21 cellular contexts compared by ENCODE assay signal in genomic region chr13:50550151-50550550, GRCh38.
DNase-seq lines count a peak whose midpoint lies in the region; ATAC-seq, FAIRE-seq and TF ChIP-seq lines count a peak whose summit lies in the region.
"Had no signal": no experiment of that assay in that cellular context is flagged by ENCODE, and none has a peak within 500 bp of the region (broad histone marks: within the 10 kb centered on the region; RNA-seq: fewer than 3 reads in every experiment).

No MANE protein-coding gene starts in this region.

- no peak overlapping the region for H2AK5ac ChIP-seq in IMR-90 (ENCODE audit: low read depth, low read length)

- H3K9me1 ChIP-seq in IMR-90 (ENCODE audit: insufficient read depth, low read length) (no peaks in the 10 kb centered on the region), K562 (ENCODE audit: control insufficient read depth, insufficient read depth, low read length) (no peaks in the 10 kb centered on the region)

- H3K27me3 ChIP-seq in HepG2 (ENCODE audit: control insufficient read depth in 1 of 2, insufficient read depth in 2 of 2, low read length in 2 of 2) (no peaks in the 10 kb centered on the region), right lobe of liver (no peaks in the 10 kb centered on the region), IMR-90 (ENCODE audit: control insufficient read depth, insufficient read depth, low read length) (no peaks in the 10 kb centered on the region; the same call in 1 of the 2 replicates), K562 (ENCODE audit: control insufficient read depth in 2 of 2, insufficient read depth in 2 of 2, low read length in 2 of 2) (no peaks in the 10 kb centered on the region)
- H3K27me3 ChIP-seq: BLaER1 treated with 17β-estradiol and CSF1 and Interleukin-3, amounts not matched to agents 10 nM and 100 nM had no signal

- intact Hi-C loops in HepG2 (cut with micrococcal nuclease; ENCODE audit: unreplicated experiment) (no loop called here), right lobe of liver (cut with DNase I) (no loop called here), IMR-90 (cut with micrococcal nuclease) (no loop called here), K562 (cut with micrococcal nuclease) (loop anchor here (10.0 kb wide), 1 partner anchor 365 kb away; no protein-coding TSS in a partner anchor)

- no peak overlapping the region for H2AFZ ChIP-seq in HepG2 (ENCODE audit: low read length)
- no peak overlapping the region for H2AFZ ChIP-seq in IMR-90 (replicated peaks; ENCODE audit: low read length, poor library complexity)
- H2AFZ ChIP-seq in K562 (ENCODE audit: low read depth, low read length), result no peak overlapping the region

- no peaks in the 10 kb centered on the region for H3K79me1 ChIP-seq in IMR-90 (ENCODE audit: low read depth in 1 of 2, low read length in 2 of 2)

- H2BK15ac ChIP-seq in IMR-90 (ENCODE audit: low read depth, low read length), result no peak overlapping the region

- POLR2A ChIA-PET in HepG2 (lab: Yijun Ruan, JAX) (no interaction called here), IMR-90 (lab: Charles Lee; ENCODE audit: unreplicated experiment) (no interaction called here), K562 (lab: Yijun Ruan, JAX) (interaction anchor here (0.7 kb wide), 1 partner anchor 62 kb away, joined by 4 read pairs; no protein-coding TSS in a partner anchor)

- DNase-seq in HepG2 (ENCODE audit: low spot score) (no peak), right lobe of liver (no peak), IMR-90 (no peak), K562 (ENCODE audit: extremely low read depth in 1 of 4, low spot score in 3 of 4) (no peak), mesenteric fat pad (ENCODE audit: low spot score) (no peak), superior temporal gyrus (ENCODE audit: extremely low spot score) (no peak)
- DNase-seq: 8988T; AML-193; Caco-2; Calu3; CD4-positive, alpha-beta T cell; CD8-positive, alpha-beta T cell; DMS79 treated with DMSO at 0.1 percent for 48 hours; GF-D8 had no signal

- H4K20me1 ChIP-seq in HepG2 (ENCODE audit: insufficient read depth, low read length) (no peaks in the 10 kb centered on the region), IMR-90 (ENCODE audit: insufficient read depth, low read length) (no peaks in the 10 kb centered on the region), K562 (replicated peaks; ENCODE audit: control insufficient read depth, insufficient read depth, low read length) (no peaks in the 10 kb centered on the region)
- H4K20me1 ChIP-seq: BLaER1 treated with 17β-estradiol and CSF1 and Interleukin-3, amounts not matched to agents 10 nM and 100 nM had no signal

- CTCF ChIA-PET in HepG2 (lab: Yijun Ruan, JAX; ENCODE audit: low intra/inter-chr PET ratio, low total read pairs) (no interaction called here), IMR-90 (lab: Yijun Ruan, JAX) (no interaction called here), K562 (lab: Yijun Ruan, JAX; ENCODE audit: low intra/inter-chr PET ratio) (no interaction called here)

- no peaks in the 10 kb centered on the region for H3K4me1 ChIP-seq in HepG2 (ENCODE audit: insufficient read depth, low read length)
- no peaks in the 10 kb centered on the region for H3K4me1 ChIP-seq in right lobe of liver
- H3K4me1 ChIP-seq in IMR-90 (ENCODE audit: control insufficient read depth, insufficient read depth, low read length), result no peaks in the 10 kb centered on the region
- H3K4me1 ChIP-seq in K562 (replicated peaks in 1 of 2; ENCODE audit: control insufficient read depth in 2 of 2, insufficient read depth in 2 of 2, low read length in 2 of 2), result no peaks in the 10 kb centered on the region
- H3K4me1 ChIP-seq: Caco-2 had no signal

- no peak overlapping the region for H4K5ac ChIP-seq in IMR-90 (ENCODE audit: low read depth, low read length)

- H3K14ac ChIP-seq in IMR-90 (replicated peaks; ENCODE audit: low read depth, low read length), result no peak overlapping the region

- H3K4me3 ChIP-seq in HepG2 (replicated peaks in 1 of 3; ENCODE audit: insufficient read depth in 1 of 3, low read depth in 2 of 3, low read length in 3 of 3) (no peak overlapping the region), right lobe of liver (no peak overlapping the region), IMR-90 (ENCODE audit: insufficient read depth, low read depth, low read length) (no peak overlapping the region), K562 (no peak overlapping the region)
- H3K4me3 ChIP-seq: BLaER1 treated with 17β-estradiol and CSF1 and Interleukin-3, amounts not matched to agents 10 nM and 100 nM had no signal

- H2AK9ac ChIP-seq in IMR-90 (replicated peaks; ENCODE audit: low read depth, low read length, poor library complexity), result no peak overlapping the region

- no peaks in the 10 kb centered on the region for H3K9me3 ChIP-seq in HepG2 (ENCODE audit: low read length)
- H3K9me3 ChIP-seq in right lobe of liver, result no peaks in the 10 kb centered on the region
- H3K9me3 ChIP-seq in IMR-90 (ENCODE audit: control insufficient read depth, insufficient read depth, low read length), result no peaks in the 10 kb centered on the region
- no peaks in the 10 kb centered on the region for H3K9me3 ChIP-seq in K562 (replicated peaks; ENCODE audit: control insufficient read depth, insufficient read depth, low read depth, low read length)
- H3K9me3 ChIP-seq: Caco-2 had no signal

- H3K9ac ChIP-seq in HepG2 (ENCODE audit: insufficient read depth, low read depth, low read length) (no peak overlapping the region), IMR-90 (ENCODE audit: low read depth, low read length) (no peak overlapping the region), K562 (ENCODE audit: insufficient read depth in 1 of 2, low read depth in 2 of 2, low read length in 2 of 2) (no peak overlapping the region)
- H3K9ac ChIP-seq: BLaER1 treated with 17β-estradiol and CSF1 and Interleukin-3, amounts not matched to agents 10 nM and 100 nM had no signal

- no peak for ATAC-seq in HepG2
- no peak for ATAC-seq in right lobe of liver
- no peak for ATAC-seq in IMR-90 (ENCODE audit: low read depth)
- ATAC-seq in K562, result no peak
- ATAC-seq: CD8-positive, alpha-beta T cell had no signal

- no peak overlapping the region for H2BK120ac ChIP-seq in IMR-90 (ENCODE audit: low read depth, low read length)

- no peaks in the 10 kb centered on the region for H3K36me3 ChIP-seq in HepG2 (replicated peaks in 1 of 2; ENCODE audit: control insufficient read depth in 1 of 2, insufficient read depth in 2 of 2, low read length in 2 of 2)
- no peaks in the 10 kb centered on the region for H3K36me3 ChIP-seq in right lobe of liver
- no peaks in the 10 kb centered on the region for H3K36me3 ChIP-seq in IMR-90 (ENCODE audit: control insufficient read depth, insufficient read depth, low read length)
- H3K36me3 ChIP-seq in K562 (ENCODE audit: control insufficient read depth, insufficient read depth, low read length), result no peaks in the 10 kb centered on the region

- H3K23ac ChIP-seq in IMR-90 (ENCODE audit: low read depth, low read length), result no peak overlapping the region

- no peak for TF ChIP-seq POLR2A in HepG2 (IDR thresholded peaks at IDR 0.05; ENCODE audit: insufficient read depth in 1 of 2, low read depth in 2 of 2, low read length in 2 of 2)
- TF ChIP-seq POLR2A in right lobe of liver (IDR thresholded peaks at IDR 0.05), result no peak
- no peak for TF ChIP-seq POLR2A in IMR-90 (IDR thresholded peaks at IDR 0.05; ENCODE audit: low read depth, low read length)
- TF ChIP-seq POLR2A in K562 (conservative IDR thresholded peaks at IDR 0.05), result no peak

- no peak overlapping the region for H4K8ac ChIP-seq in IMR-90 (ENCODE audit: low read depth in 2 of 2, low read length in 2 of 2)

- no peak overlapping the region for H3K56ac ChIP-seq in IMR-90 (ENCODE audit: extremely low read depth, insufficient read depth, low read length)

- TF ChIP-seq CTCF in HepG2 (CRISPR knock-in tag; IDR thresholded peaks at IDR 0.05) (no peak), right lobe of liver (IDR thresholded peaks at IDR 0.05) (no peak), IMR-90 (conservative IDR thresholded peaks at IDR 0.05; ENCODE audit: low read depth, low read length) (no peak), K562 (IDR thresholded peaks at IDR 0.05 in 2 of 3, conservative IDR thresholded peaks at IDR 0.05 in 1 of 3; ENCODE audit: insufficient read depth in 2 of 3, low read depth in 1 of 3, low read length in 3 of 3) (no peak)

- no peak overlapping the region for H3K18ac ChIP-seq in IMR-90 (ENCODE audit: low read depth, low read length)

- WGBS in HepG2 (ENCODE audit: low lambda C conversion rate), result 100% methylated on average over 1 of the region's 1 CpG
- WGBS in right lobe of liver (ENCODE audit: insufficient coverage, low coverage, low lambda C conversion rate, missing lambda C conversion rate), result 64% methylated on average over 1 of the region's 1 CpG
- no CpG with 5 or more reads among the region's 1 CpG for WGBS in IMR-90 (ENCODE audit: extremely low coverage in 2 of 2, insufficient read length in 1 of 2), 2 experiments
- 10% methylated on average over 1 of the region's 1 CpG for whole genome bisulfite sequencing in K562 (ENCODE audit: insufficient coverage, low coverage, missing lambda C conversion rate)

- no peak overlapping the region for H3K4ac ChIP-seq in IMR-90 (ENCODE audit: low read depth, low read length)

- TF ChIP-seq RAD21 in HepG2 (CRISPR knock-in tag; IDR thresholded peaks at IDR 0.05) (no peak), IMR-90 (IDR thresholded peaks at IDR 0.05; ENCODE audit: low read length) (no peak), K562 (CRISPR knock-in tag; conservative IDR thresholded peaks at IDR 0.05 in 1 of 2, IDR thresholded peaks at IDR 0.05 in 1 of 2) (no peak)

- dilution Hi-C loops in IMR-90 (cut with HindIII; ENCODE audit: low sequenced_read_pairs, unreplicated experiment), result no loop called here

- TF ChIP-seq EP300 in HepG2 (IDR thresholded peaks at IDR 0.05; ENCODE audit: low read depth in 2 of 2, low read length in 2 of 2) (no peak), HepG2 (CRISPR knock-in tag; IDR thresholded peaks at IDR 0.05; ENCODE audit: borderline replicate concordance) (no peak), K562 (IDR thresholded peaks at IDR 0.05; ENCODE audit: low read length) (no peak)

- no TSS peak for BruUV-seq in HepG2 (replicated peaks; lab: Mats Ljungman, UMichigan)
- BruUV-seq in IMR-90 (replicated peaks; lab: Mats Ljungman, UMichigan), result no TSS peak
- BruUV-seq in K562 (replicated peaks; lab: Mats Ljungman, UMichigan), result no TSS peak

- no peak overlapping the region for H3K4me2 ChIP-seq in HepG2 (ENCODE audit: low read depth, low read length)
- H3K4me2 ChIP-seq in IMR-90 (ENCODE audit: low read depth, low read length), result no peak overlapping the region
- no peak overlapping the region for H3K4me2 ChIP-seq in K562 (ENCODE audit: insufficient read depth, low read length)
- H3K4me2 ChIP-seq: BLaER1 treated with 17β-estradiol and CSF1 and Interleukin-3, amounts not matched to agents 10 nM and 100 nM had no signal

- H2BK20ac ChIP-seq in IMR-90 (ENCODE audit: low read depth, low read length), result no peak overlapping the region

- no peak overlapping the region for H2BK5ac ChIP-seq in IMR-90 (ENCODE audit: low read depth, low read length, poor library complexity, severe bottlenecking)

- H3K27ac ChIP-seq in HepG2 (ENCODE audit: extremely low read length, insufficient read depth, low read length), result no peak overlapping the region
- no peak overlapping the region for H3K27ac ChIP-seq in right lobe of liver
- H3K27ac ChIP-seq in IMR-90 (ENCODE audit: insufficient read depth, low read length), result no peak overlapping the region
- H3K27ac ChIP-seq in K562 (ENCODE audit: extremely low read depth, low read depth, low read length), result no peak overlapping the region
- H3K27ac ChIP-seq: BLaER1 treated with 17β-estradiol and CSF1 and Interleukin-3, amounts not matched to agents 10 nM and 100 nM; C4-2B had no signal

- in situ Hi-C loops in HepG2 (cut with HindIII; ENCODE audit: extremely low pct_ligation_motif_present, low pct_unique_long_range_greater_than_20kb), result no loop called here
- in situ Hi-C loops in IMR-90 (cut with MboI; ENCODE audit: low sequenced_read_pairs), result no loop called here
- in situ Hi-C loops in K562 (cut with MboI), result no loop called here

- FAIRE-seq in HepG2 (lab: Jason Lieb, UNC) (no peak), K562 (lab: Jason Lieb, UNC) (no peak)
- FAIRE-seq: A204.1, D721Med, G401.6, GM12891, GM19239 had no signal

- H3K79me2 ChIP-seq in HepG2 (ENCODE audit: insufficient read depth, low read length) (no peaks in the 10 kb centered on the region), K562 (ENCODE audit: control insufficient read depth, insufficient read depth, low read length) (no peaks in the 10 kb centered on the region)

- no peak overlapping the region for H4K91ac ChIP-seq in IMR-90 (ENCODE audit: insufficient read depth, low read depth, low read length)

Comparison
In these comparisons a context has a peak if more than half of its experiments do, and no peak if none do; other contexts are left out.
1. Of the 241 proteins assayed by ChIP-seq in both HepG2 and K562: peak only in HepG2: MAFF and MAFK; only in K562: none; in both: none; in neither: 239.